Comparison of ENCODE assay signal across 26 cellular contexts in the genomic region with DNA sequence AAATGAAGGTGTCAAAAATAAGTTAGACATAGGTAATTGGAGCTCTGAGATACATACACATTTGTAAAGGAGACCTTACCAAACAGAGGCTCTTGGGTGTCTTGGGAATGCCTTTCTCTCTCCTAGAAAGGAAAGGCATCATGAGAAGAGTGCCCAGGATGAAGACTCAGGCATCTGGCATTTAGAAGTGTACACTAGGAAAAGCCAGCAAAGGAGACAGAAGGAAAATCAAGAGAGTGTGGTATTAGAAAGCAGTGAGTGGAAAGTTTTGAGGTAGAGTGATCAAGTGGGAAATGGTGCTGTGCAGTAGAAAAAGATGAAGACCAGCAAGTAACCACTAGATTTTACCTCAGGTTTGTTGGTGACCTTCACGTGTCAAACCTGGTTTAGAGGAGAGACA. TPM values are rescaled to one million over a fixed set of nuclear protein-coding genes. Genes with fewer than 3 reads are reported as not detected.
DNase-seq lines count a peak whose midpoint lies in the region; ATAC-seq and TF ChIP-seq lines count a peak whose summit lies in the region.
"Had no signal": no experiment of that assay in that cellular context is flagged by ENCODE, and none has a peak within 500 bp of the region (broad histone marks: within the 10 kb centered on the region; RNA-seq: fewer than 3 reads in every experiment).

No MANE protein-coding gene starts in this region.

- H3K27me3 ChIP-seq in brain microvascular endothelial cell (replicated peaks) = no peaks in the 10 kb centered on the region

- peaks cover 52 to 69% (median 68%) of the 10 kb centered on the region in 3 donors for H3K4me1 Mint-ChIP-seq in IgD-negative memory B cell
- peaks cover 84% of the 10 kb centered on the region for H3K4me1 Mint-ChIP-seq in WTC11
- peaks cover 35% of the 10 kb centered on the region for H3K4me1 Mint-ChIP-seq in nephron progenitor cell

- no peak for TF ChIP-seq CTCF in WTC11 (IDR thresholded peaks at IDR 0.05)
- no peak for TF ChIP-seq CTCF in nephron progenitor cell (IDR thresholded peaks at IDR 0.05)
- TF ChIP-seq CTCF in brain microvascular endothelial cell (IDR thresholded peaks at IDR 0.05; ENCODE audit: low read depth, low read length, missing control alignments) = no peak

- H3K4me3 ChIP-seq in brain microvascular endothelial cell (ENCODE audit: low read depth, low read length) = no peak overlapping the region
- H3K4me3 ChIP-seq: GM23338 had no signal

- H3K27ac Mint-ChIP-seq in IgD-negative memory B cell = peak overlapping the region; percentile 15 to 60 (median 17)
- H3K27ac Mint-ChIP-seq in WTC11 = peak overlapping the region; percentile 75; the same call in 1 of the 2 replicates
- peak overlapping the region; percentile 81 for H3K27ac Mint-ChIP-seq in nephron progenitor cell
- H3K27ac Mint-ChIP-seq: CD8-positive, alpha-beta T cell; GM23338 had no signal

- no peak for ATAC-seq in WTC11
- ATAC-seq: CD8-positive, alpha-beta T cell; GM23338; HCT116; HepG2 had no signal

- DNase-seq in EH (ENCODE audit: low read depth) = peak; percentile 14
- DNase-seq in WTC11 (ENCODE audit: low spot score) = no peak
- DNase-seq in nephron progenitor cell = no peak
- no peak for DNase-seq in NCI-H146 treated with DMSO at 0.1 percent for 48 hours (lab: John Stamatoyannopoulos, UW; ENCODE audit: unreplicated experiment)
- no peak for DNase-seq in T1000 (lab: John Stamatoyannopoulos, UW)
- no peak for DNase-seq in brain microvascular endothelial cell
- DNase-seq in activated T-cell treated with anti-CD3 and anti-CD28 coated beads, Interleukin-2, amount 50 U/mL, for 48 hours = no peak
- DNase-seq: 8988T; AML-193; C1 segment of cervical spinal cord; Calu3; CD8-positive, alpha-beta T cell; DMS153; GDM1; KG1; NCI-H1105 treated with DMSO at 0.1 percent for 48 hours; NCI-H1694 treated with DMSO at 0.1 percent for 48 hours; NCI-H510A; NCI-H748 treated with DMSO at 0.1 percent for 48 hours; SIG-M5; SK-N-SH had no signal

- no peaks in the 10 kb centered on the region for H3K27me3 Mint-ChIP-seq in IgD-negative memory B cell
- no peaks in the 10 kb centered on the region for H3K27me3 Mint-ChIP-seq in WTC11 (ENCODE audit: low read depth)
- H3K27me3 Mint-ChIP-seq in nephron progenitor cell (ENCODE audit: low read depth, poor library complexity) = no peaks in the 10 kb centered on the region

- CTCF ChIA-PET in WTC11 (lab: Charles Lee) = no interaction called here

- H3K36me3 ChIP-seq in brain microvascular endothelial cell (replicated peaks) = no peaks in the 10 kb centered on the region

- H3K4me3 Mint-ChIP-seq in IgD-negative memory B cell (no peak overlapping the region), WTC11 (no peak overlapping the region), nephron progenitor cell (no peak overlapping the region)
- H3K4me3 Mint-ChIP-seq: CD8-positive, alpha-beta T cell; GM23338 had no signal

- no peak overlapping the region for H3K27ac ChIP-seq in brain microvascular endothelial cell
- H3K27ac ChIP-seq: HL-60 had no signal

- no peaks in the 10 kb centered on the region for H3K9me3 Mint-ChIP-seq in IgD-negative memory B cell
- no peaks in the 10 kb centered on the region for H3K9me3 Mint-ChIP-seq in WTC11
- peaks cover 6% of the 10 kb centered on the region for H3K9me3 Mint-ChIP-seq in nephron progenitor cell
- H3K9me3 Mint-ChIP-seq: CD8-positive, alpha-beta T cell; GM23338 had no signal

- POLR2A ChIA-PET in WTC11 (lab: Charles Lee) = no interaction called here

- in situ Hi-C loops in brain microvascular endothelial cell (cut with HindIII; ENCODE audit: low pct_ligation_motif_present, low sequenced_read_pairs) = no loop called here

- H3K36me3 Mint-ChIP-seq in IgD-negative memory B cell = peaks cover 2% of the 10 kb centered on the region
- H3K36me3 Mint-ChIP-seq in WTC11 = peaks cover 4% of the 10 kb centered on the region; the same call in 1 of the 2 replicates
- H3K36me3 Mint-ChIP-seq in nephron progenitor cell (ENCODE audit: low read depth) = peaks cover 36% of the 10 kb centered on the region

TF ChIP-seq in WTC11, 78 proteins besides CTCF, POLR2A, EP300 and RAD21:
- TF ChIP-seq ETV6 (CRISPR knock-in tag; IDR thresholded peaks at IDR 0.05) (no peak), NR1H2 (CRISPR knock-in tag; IDR thresholded peaks at IDR 0.05) (no peak), HMGA2 (CRISPR knock-in tag; IDR thresholded peaks at IDR 0.05) (no peak), NFATC4 (CRISPR knock-in tag; IDR thresholded peaks at IDR 0.05) (no peak), ZNF396 (CRISPR knock-in tag; IDR thresholded peaks at IDR 0.05; ENCODE audit: borderline replicate concordance) (no peak), TCF7 (CRISPR knock-in tag; IDR thresholded peaks at IDR 0.05; ENCODE audit: low read depth) (no peak), EMX1 (CRISPR knock-in tag; IDR thresholded peaks at IDR 0.05) (no peak), SP1 (CRISPR knock-in tag; conservative IDR thresholded peaks at IDR 0.05) (no peak)
- TF ChIP-seq, protein P1, sequence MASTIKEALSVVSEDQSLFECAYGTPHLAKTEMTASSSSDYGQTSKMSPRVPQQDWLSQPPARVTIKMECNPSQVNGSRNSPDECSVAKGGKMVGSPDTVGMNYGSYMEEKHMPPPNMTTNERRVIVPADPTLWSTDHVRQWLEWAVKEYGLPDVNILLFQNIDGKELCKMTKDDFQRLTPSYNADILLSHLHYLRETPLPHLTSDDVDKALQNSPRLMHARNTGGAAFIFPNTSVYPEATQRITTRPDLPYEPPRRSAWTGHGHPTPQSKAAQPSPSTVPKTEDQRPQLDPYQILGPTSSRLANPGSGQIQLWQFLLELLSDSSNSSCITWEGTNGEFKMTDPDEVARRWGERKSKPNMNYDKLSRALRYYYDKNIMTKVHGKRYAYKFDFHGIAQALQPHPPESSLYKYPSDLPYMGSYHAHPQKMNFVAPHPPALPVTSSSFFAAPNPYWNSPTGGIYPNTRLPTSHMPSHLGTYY (CRISPR knock-in tag; IDR thresholded peaks at IDR 0.05) = no peak
- TF ChIP-seq, protein P2, sequence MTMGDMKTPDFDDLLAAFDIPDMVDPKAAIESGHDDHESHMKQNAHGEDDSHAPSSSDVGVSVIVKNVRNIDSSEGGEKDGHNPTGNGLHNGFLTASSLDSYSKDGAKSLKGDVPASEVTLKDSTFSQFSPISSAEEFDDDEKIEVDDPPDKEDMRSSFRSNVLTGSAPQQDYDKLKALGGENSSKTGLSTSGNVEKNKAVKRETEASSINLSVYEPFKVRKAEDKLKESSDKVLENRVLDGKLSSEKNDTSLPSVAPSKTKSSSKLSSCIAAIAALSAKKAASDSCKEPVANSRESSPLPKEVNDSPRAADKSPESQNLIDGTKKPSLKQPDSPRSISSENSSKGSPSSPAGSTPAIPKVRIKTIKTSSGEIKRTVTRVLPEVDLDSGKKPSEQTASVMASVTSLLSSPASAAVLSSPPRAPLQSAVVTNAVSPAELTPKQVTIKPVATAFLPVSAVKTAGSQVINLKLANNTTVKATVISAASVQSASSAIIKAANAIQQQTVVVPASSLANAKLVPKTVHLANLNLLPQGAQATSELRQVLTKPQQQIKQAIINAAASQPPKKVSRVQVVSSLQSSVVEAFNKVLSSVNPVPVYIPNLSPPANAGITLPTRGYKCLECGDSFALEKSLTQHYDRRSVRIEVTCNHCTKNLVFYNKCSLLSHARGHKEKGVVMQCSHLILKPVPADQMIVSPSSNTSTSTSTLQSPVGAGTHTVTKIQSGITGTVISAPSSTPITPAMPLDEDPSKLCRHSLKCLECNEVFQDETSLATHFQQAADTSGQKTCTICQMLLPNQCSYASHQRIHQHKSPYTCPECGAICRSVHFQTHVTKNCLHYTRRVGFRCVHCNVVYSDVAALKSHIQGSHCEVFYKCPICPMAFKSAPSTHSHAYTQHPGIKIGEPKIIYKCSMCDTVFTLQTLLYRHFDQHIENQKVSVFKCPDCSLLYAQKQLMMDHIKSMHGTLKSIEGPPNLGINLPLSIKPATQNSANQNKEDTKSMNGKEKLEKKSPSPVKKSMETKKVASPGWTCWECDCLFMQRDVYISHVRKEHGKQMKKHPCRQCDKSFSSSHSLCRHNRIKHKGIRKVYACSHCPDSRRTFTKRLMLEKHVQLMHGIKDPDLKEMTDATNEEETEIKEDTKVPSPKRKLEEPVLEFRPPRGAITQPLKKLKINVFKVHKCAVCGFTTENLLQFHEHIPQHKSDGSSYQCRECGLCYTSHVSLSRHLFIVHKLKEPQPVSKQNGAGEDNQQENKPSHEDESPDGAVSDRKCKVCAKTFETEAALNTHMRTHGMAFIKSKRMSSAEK (CRISPR knock-in tag; IDR thresholded peaks at IDR 0.05; ENCODE audit: borderline replicate concordance) = no peak
- TF ChIP-seq, protein P3, sequence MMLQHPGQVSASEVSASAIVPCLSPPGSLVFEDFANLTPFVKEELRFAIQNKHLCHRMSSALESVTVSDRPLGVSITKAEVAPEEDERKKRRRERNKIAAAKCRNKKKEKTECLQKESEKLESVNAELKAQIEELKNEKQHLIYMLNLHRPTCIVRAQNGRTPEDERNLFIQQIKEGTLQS (CRISPR knock-in tag; conservative IDR thresholded peaks at IDR 0.05) = no peak
- TF ChIP-seq, protein P4, sequence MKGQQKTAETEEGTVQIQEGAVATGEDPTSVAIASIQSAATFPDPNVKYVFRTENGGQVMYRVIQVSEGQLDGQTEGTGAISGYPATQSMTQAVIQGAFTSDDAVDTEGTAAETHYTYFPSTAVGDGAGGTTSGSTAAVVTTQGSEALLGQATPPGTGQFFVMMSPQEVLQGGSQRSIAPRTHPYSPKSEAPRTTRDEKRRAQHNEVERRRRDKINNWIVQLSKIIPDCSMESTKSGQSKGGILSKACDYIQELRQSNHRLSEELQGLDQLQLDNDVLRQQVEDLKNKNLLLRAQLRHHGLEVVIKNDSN (CRISPR knock-in tag; IDR thresholded peaks at IDR 0.05) = no peak

RNA-seq across cellular contexts. Expression of a gene that starts 16.1 kb away (rescaled TPM):
- polyA plus RNA-seq in IgD-negative memory B cell = 17.0 TPM
- total RNA-seq in WTC11 (2021) = 115 to 124 TPM (median 121 TPM) in 3 replicates

Comparison
In these comparisons a context has a peak if more than half of its experiments do, and no peak if none do; other contexts are left out.
1. H3K27ac Mint-ChIP-seq: peak in every context shown above with its lines; median percentile 81 in nephron progenitor cell; 75 in WTC11; 17 in IgD-negative memory B cell.